Comparison of ENCODE assay signal across 1 cellular context in the genomic region with DNA sequence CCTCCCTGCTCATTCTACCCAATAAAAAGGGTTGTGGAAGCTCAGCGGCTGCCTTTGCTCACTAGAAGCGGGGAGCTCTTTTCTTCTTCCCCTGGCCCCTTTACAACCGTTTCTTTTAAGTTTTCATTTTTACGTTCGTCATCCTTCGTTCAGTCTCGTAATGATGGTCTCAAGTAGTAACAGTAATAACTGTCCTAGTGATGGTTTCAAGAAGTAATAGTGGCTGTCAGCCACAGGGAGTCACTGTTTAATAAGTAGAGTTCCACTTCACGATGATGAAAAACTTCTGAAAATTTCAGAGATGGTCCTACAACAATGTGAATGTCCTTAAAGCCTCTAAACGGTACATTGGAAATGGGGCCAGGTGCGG.
TF ChIP-seq lines count a peak whose summit lies in the region.

No MANE protein-coding gene starts in this region.

TF ChIP-seq in HCT116, 20 proteins besides CTCF, POLR2A, EP300 and RAD21:
- no peak for TF ChIP-seq SIN3A (IDR thresholded peaks at IDR 0.05; ENCODE audit: low read depth)
- no peak for TF ChIP-seq CEBPB (IDR thresholded peaks at IDR 0.05; ENCODE audit: low read depth)
- TF ChIP-seq EGR1 (IDR thresholded peaks at IDR 0.05; ENCODE audit: low read depth) = no peak
- TF ChIP-seq, protein P1, sequence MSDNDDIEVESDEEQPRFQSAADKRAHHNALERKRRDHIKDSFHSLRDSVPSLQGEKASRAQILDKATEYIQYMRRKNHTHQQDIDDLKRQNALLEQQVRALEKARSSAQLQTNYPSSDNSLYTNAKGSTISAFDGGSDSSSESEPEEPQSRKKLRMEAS (IDR thresholded peaks at IDR 0.05) = no peak
- TF ChIP-seq, protein P2, sequence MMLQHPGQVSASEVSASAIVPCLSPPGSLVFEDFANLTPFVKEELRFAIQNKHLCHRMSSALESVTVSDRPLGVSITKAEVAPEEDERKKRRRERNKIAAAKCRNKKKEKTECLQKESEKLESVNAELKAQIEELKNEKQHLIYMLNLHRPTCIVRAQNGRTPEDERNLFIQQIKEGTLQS (IDR thresholded peaks at IDR 0.05) = no peak
- no peak for TF ChIP-seq SRF (IDR thresholded peaks at IDR 0.05; ENCODE audit: low read depth)
- no peak for TF ChIP-seq TCF7L2 (IDR thresholded peaks at IDR 0.05; ENCODE audit: borderline replicate concordance, extremely low read depth, insufficient read depth, insufficient read length)
- no peak for TF ChIP-seq ZFX (IDR thresholded peaks at IDR 0.05)
- TF ChIP-seq, protein P3, sequence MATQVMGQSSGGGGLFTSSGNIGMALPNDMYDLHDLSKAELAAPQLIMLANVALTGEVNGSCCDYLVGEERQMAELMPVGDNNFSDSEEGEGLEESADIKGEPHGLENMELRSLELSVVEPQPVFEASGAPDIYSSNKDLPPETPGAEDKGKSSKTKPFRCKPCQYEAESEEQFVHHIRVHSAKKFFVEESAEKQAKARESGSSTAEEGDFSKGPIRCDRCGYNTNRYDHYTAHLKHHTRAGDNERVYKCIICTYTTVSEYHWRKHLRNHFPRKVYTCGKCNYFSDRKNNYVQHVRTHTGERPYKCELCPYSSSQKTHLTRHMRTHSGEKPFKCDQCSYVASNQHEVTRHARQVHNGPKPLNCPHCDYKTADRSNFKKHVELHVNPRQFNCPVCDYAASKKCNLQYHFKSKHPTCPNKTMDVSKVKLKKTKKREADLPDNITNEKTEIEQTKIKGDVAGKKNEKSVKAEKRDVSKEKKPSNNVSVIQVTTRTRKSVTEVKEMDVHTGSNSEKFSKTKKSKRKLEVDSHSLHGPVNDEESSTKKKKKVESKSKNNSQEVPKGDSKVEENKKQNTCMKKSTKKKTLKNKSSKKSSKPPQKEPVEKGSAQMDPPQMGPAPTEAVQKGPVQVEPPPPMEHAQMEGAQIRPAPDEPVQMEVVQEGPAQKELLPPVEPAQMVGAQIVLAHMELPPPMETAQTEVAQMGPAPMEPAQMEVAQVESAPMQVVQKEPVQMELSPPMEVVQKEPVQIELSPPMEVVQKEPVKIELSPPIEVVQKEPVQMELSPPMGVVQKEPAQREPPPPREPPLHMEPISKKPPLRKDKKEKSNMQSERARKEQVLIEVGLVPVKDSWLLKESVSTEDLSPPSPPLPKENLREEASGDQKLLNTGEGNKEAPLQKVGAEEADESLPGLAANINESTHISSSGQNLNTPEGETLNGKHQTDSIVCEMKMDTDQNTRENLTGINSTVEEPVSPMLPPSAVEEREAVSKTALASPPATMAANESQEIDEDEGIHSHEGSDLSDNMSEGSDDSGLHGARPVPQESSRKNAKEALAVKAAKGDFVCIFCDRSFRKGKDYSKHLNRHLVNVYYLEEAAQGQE (IDR thresholded peaks at IDR 0.05; ENCODE audit: low read depth) = no peak
- no peak for TF ChIP-seq JUND (IDR thresholded peaks at IDR 0.05)
- TF ChIP-seq POLR2AphosphoS5 (IDR thresholded peaks at IDR 0.05; ENCODE audit: low read depth, low read length) = no peak
